Comparison of ENCODE assay signal across 8 cellular contexts in the genomic region with DNA sequence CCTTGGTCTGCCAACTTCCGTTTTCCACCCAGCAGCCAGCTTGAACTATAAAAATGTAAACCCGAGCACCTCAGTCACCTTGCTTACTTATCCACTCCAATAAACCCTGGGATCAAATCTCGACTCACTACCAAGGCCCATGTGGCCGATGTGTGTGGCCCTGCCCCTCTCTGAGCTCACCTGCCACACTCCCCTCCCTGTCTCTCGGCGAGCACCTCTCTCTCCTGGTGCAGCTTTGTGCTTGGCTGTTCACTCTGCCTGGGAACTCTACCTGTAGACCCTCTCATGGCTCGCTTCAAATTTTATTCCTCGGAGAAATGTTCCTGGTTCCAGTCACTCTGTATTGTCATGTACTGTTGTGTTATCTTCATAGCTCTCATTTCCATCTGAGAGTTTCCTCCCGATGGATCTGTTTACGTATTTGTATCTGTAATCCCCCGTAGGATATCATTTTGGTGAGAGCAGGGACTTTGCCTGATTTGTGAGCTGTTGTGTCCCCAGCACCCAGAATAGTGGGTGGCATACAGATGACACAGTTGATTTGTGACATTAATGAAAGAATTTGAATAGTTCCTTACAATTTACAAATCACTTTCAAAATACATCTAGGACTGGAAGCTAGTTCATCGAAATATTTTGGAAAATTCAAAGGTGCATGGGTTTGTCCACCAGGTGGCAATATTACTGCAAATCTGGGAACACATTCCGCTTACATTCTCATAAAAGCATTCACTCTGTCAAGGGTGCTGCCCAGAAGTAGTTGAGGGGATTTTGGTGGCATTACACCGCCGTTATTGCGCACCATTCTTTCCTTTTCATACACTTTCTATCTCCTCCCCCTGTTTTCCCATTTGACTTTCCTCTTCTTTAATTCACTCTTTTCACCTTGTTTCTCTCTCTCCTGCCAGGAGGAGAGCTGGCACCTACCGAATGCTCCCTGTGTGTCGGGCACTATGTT.
A peak's percentile ranks its signal among the peaks of the same experiment; 100 is the strongest.
DNase-seq lines count a peak whose midpoint lies in the region; ATAC-seq and TF ChIP-seq lines count a peak whose summit lies in the region.

No MANE protein-coding gene starts in this region.

- H3K79me2 ChIP-seq in hepatocyte = no peaks in the 10 kb centered on the region

- H3K27ac ChIP-seq in hepatocyte = no peak overlapping the region

- H3K9me3 Mint-ChIP-seq in stimulated activated effector memory CD8-positive, alpha-beta T cell treated with anti-CD3 and anti-CD28 coated beads, Interleukin-12 subunit alpha, Interleukin-12 subunit beta, amount 100 ng/mL, for 72 hours = no peaks in the 10 kb centered on the region

- ATAC-seq in GM18867 (IDR thresholded peaks at IDR 0.05; ENCODE audit: unreplicated experiment) = peak; percentile 40
- no peak for ATAC-seq in stimulated activated effector memory CD8-positive, alpha-beta T cell treated with anti-CD3 and anti-CD28 coated beads, Interleukin-12 subunit alpha, Interleukin-12 subunit beta, amount 100 ng/mL, for 72 hours
- no peak for ATAC-seq in HG03045 (IDR thresholded peaks at IDR 0.05; ENCODE audit: unreplicated experiment)
- no peak for ATAC-seq in GM21515 (IDR thresholded peaks at IDR 0.05; ENCODE audit: unreplicated experiment)

- peaks cover 14% of the 10 kb centered on the region for H3K4me1 ChIP-seq in hepatocyte (ENCODE audit: insufficient read depth)

- WGBS in hepatocyte (ENCODE audit: low lambda C conversion rate, missing lambda C conversion rate) = 58% methylated on average over 18 of the region's 18 CpGs

- H2AFZ ChIP-seq in hepatocyte = no peak overlapping the region

- no peaks in the 10 kb centered on the region for H3K9me2 ChIP-seq in hepatocyte (replicated peaks; ENCODE audit: insufficient read depth)

- no peaks in the 10 kb centered on the region for H3K9me3 ChIP-seq in hepatocyte (ENCODE audit: low read depth)

- H3K4me1 Mint-ChIP-seq in stimulated activated effector memory CD8-positive, alpha-beta T cell treated with anti-CD3 and anti-CD28 coated beads, Interleukin-12 subunit alpha, Interleukin-12 subunit beta, amount 100 ng/mL, for 72 hours = peaks cover 27% of the 10 kb centered on the region

- H3K36me3 ChIP-seq in hepatocyte (replicated peaks; ENCODE audit: insufficient read depth, low read depth) = no peaks in the 10 kb centered on the region

- TF ChIP-seq CTCF in hepatocyte (IDR thresholded peaks at IDR 0.05; ENCODE audit: poor library complexity) = peak; percentile 80

- no peaks in the 10 kb centered on the region for H4K20me1 ChIP-seq in hepatocyte (ENCODE audit: insufficient read depth, poor library complexity, severe bottlenecking)

- peak overlapping the region; percentile 57 for H3K27ac Mint-ChIP-seq in stimulated activated effector memory CD8-positive, alpha-beta T cell treated with anti-CD3 and anti-CD28 coated beads, Interleukin-12 subunit alpha, Interleukin-12 subunit beta, amount 100 ng/mL, for 72 hours

- H3K4me3 Mint-ChIP-seq in stimulated activated effector memory CD8-positive, alpha-beta T cell treated with anti-CD3 and anti-CD28 coated beads, Interleukin-12 subunit alpha, Interleukin-12 subunit beta, amount 100 ng/mL, for 72 hours = no peak overlapping the region

- no peaks in the 10 kb centered on the region for H3K27me3 ChIP-seq in hepatocyte

- peaks cover 5% of the 10 kb centered on the region for H3K36me3 Mint-ChIP-seq in stimulated activated effector memory CD8-positive, alpha-beta T cell treated with anti-CD3 and anti-CD28 coated beads, Interleukin-12 subunit alpha, Interleukin-12 subunit beta, amount 100 ng/mL, for 72 hours

- H3K4me3 ChIP-seq in hepatocyte = no peak overlapping the region

- no peak overlapping the region for H3K4me2 ChIP-seq in hepatocyte

- DNase-seq in AG08396 (ENCODE audit: low spot score) (peak; percentile 71), NCI-H2196 (lab: John Stamatoyannopoulos, UW; ENCODE audit: unreplicated experiment) (peak; percentile 59), amniotic epithelial cell (ENCODE audit: low read depth) (peak; percentile 75), hepatocyte (ENCODE audit: low spot score) (peak; percentile 78)
- no peak for DNase-seq in stimulated activated effector memory CD8-positive, alpha-beta T cell treated with anti-CD3 and anti-CD28 coated beads, Interleukin-12 subunit alpha, Interleukin-12 subunit beta, amount 100 ng/mL, for 72 hours (ENCODE audit: low spot score in 2 of 2)

Comparison
In these comparisons a context has a peak if more than half of its experiments do, and no peak if none do; other contexts are left out.
1. DNase-seq: peak in AG08396 (single experiment), NCI-H2196 (single experiment), amniotic epithelial cell (single experiment) and hepatocyte (single experiment); none in stimulated activated effector memory CD8-positive, alpha-beta T cell treated with anti-CD3 and anti-CD28 coated beads, Interleukin-12 subunit alpha, Interleukin-12 subunit beta, amount 100 ng/mL, for 72 hours (0 of 2).